8 cellular contexts compared by ENCODE assay signal in genomic region chr1:11680270-11681070, GRCh38. TPM values are rescaled to one million over a fixed set of nuclear protein-coding genes. Genes with fewer than 3 reads are reported as not detected.
A peak's percentile ranks its signal among the peaks of the same experiment; 100 is the strongest.
DNase-seq lines count a peak whose midpoint lies in the region; ATAC-seq and TF ChIP-seq lines count a peak whose summit lies in the region.

No MANE protein-coding gene starts in this region.

- H3K9ac ChIP-seq in mesendoderm (ENCODE audit: low read length): peak overlapping the region; percentile 96

- no peak overlapping the region for H4K5ac ChIP-seq in mesendoderm (ENCODE audit: low read length)

- peak overlapping the region; percentile 76 for H3K4me2 ChIP-seq in mesendoderm (ENCODE audit: low read length)

- no peaks in the 10 kb centered on the region for H3K9me3 ChIP-seq in upper lobe of right lung

- peak overlapping the region; percentile 98 for H3K56ac ChIP-seq in mesendoderm (ENCODE audit: low read length)

- peak overlapping the region; percentile 61 for H2BK5ac ChIP-seq in mesendoderm (ENCODE audit: low read length)

- intact Hi-C loops in upper lobe of right lung (cut with DNase I): no loop called here

- no peak for TF ChIP-seq POLR2A in NB4 (IDR thresholded peaks at IDR 0.05; ENCODE audit: extremely low read depth, insufficient read length)

- peak overlapping the region; percentile 13 for H3K18ac ChIP-seq in mesendoderm (ENCODE audit: low read length)

- H3K27me3 ChIP-seq in H7 (ENCODE audit: control insufficient read depth, insufficient read depth, low read length) (no peaks in the 10 kb centered on the region), mesendoderm (ENCODE audit: insufficient read depth, low read length, poor library complexity) (no peaks in the 10 kb centered on the region), upper lobe of right lung (no peaks in the 10 kb centered on the region)

- ATAC-seq in GM18511 (IDR thresholded peaks at IDR 0.05; ENCODE audit: unreplicated experiment) (peak; percentile 24), upper lobe of right lung (peak; percentile 45)

- peak overlapping the region; percentile 100 for H3K23ac ChIP-seq in mesendoderm (ENCODE audit: low read length)

- DNase-seq in H7 (peak; percentile 86), NB4 (ENCODE audit: low read depth) (no peak), choroid plexus epithelial cell (ENCODE audit: low read depth) (peak; percentile 15), mesendoderm (peak; percentile 55), upper lobe of right lung (no peak), middle frontal gyrus (ENCODE audit: extremely low spot score, low spot score) (no peak), Ammon's horn (ENCODE audit: low spot score) (no peak)

- peaks cover 9% of the 10 kb centered on the region for H3K4me1 ChIP-seq in mesendoderm (ENCODE audit: control insufficient read depth, low read depth, low read length)
- H3K4me1 ChIP-seq in upper lobe of right lung: peaks cover 14% of the 10 kb centered on the region

- TF ChIP-seq CTCF in NB4 (IDR thresholded peaks at IDR 0.05; ENCODE audit: low read depth, low read length) (no peak), choroid plexus epithelial cell (conservative IDR thresholded peaks at IDR 0.05; ENCODE audit: low read depth, low read length) (no peak), upper lobe of right lung (IDR thresholded peaks at IDR 0.05) (no peak)

- H3K79me2 ChIP-seq in mesendoderm (ENCODE audit: control insufficient read depth, insufficient read depth, low read length): peaks cover 4% of the 10 kb centered on the region

- peaks cover 1% of the 10 kb centered on the region for H3K79me1 ChIP-seq in mesendoderm (ENCODE audit: low read length)

- no peak overlapping the region for H2BK120ac ChIP-seq in mesendoderm (ENCODE audit: low read depth, low read length)

- H2AK5ac ChIP-seq in mesendoderm (ENCODE audit: low read length): no peak overlapping the region

- no peak overlapping the region for H2BK15ac ChIP-seq in mesendoderm (replicated peaks; ENCODE audit: low read depth)

- WGBS in mesendoderm (ENCODE audit: extremely low coverage, insufficient coverage, low lambda C conversion rate): no CpG with 5 or more reads among the region's 65 CpGs

- H3K36me3 ChIP-seq in H7 (replicated peaks; ENCODE audit: control insufficient read depth, insufficient read depth, low read length): peaks cover 26% of the 10 kb centered on the region
- peaks cover 4% of the 10 kb centered on the region for H3K36me3 ChIP-seq in mesendoderm (ENCODE audit: control insufficient read depth, insufficient read depth, low read length)
- H3K36me3 ChIP-seq in upper lobe of right lung: no peaks in the 10 kb centered on the region

- H3K27ac ChIP-seq in mesendoderm (ENCODE audit: low read depth, low read length): peak overlapping the region; percentile 87
- H3K27ac ChIP-seq in upper lobe of right lung: peak overlapping the region; percentile 77

- no peak overlapping the region for H4K8ac ChIP-seq in mesendoderm (ENCODE audit: low read depth, low read length)

- H3K4ac ChIP-seq in mesendoderm (ENCODE audit: low read depth, low read length): no peak overlapping the region

- H3K4me3 ChIP-seq in H7 (ENCODE audit: insufficient read depth, low read depth, low read length) (peak overlapping the region; percentile 99), NB4 (ENCODE audit: low read depth, low read length) (peak overlapping the region; percentile 81), choroid plexus epithelial cell (ENCODE audit: low read depth, low read length) (peak overlapping the region; percentile 87), mesendoderm (ENCODE audit: low read length) (peak overlapping the region; percentile 87), upper lobe of right lung (peak overlapping the region; percentile 92)

RNA-seq across cellular contexts. Expression of gene MAD2L2, which starts 0.5 kb away (rescaled TPM):
- 786 and 983 TPM in 2 replicates for total RNA-seq in H7 (2014; rRNA removed; shearing (Covaris generic))
- polyA plus RNA-seq in mesendoderm (2013, experiment 1 of 2): 128 TPM
- polyA plus RNA-seq in mesendoderm (2013, experiment 2 of 2): 136 TPM
- 23.5 TPM for total RNA-seq in upper lobe of right lung

RNA-seq across cellular contexts. Expression of gene DRAXIN, which starts 11.0 kb away (rescaled TPM):
- 52.4 and 60.1 TPM in 2 replicates for total RNA-seq in H7 (2014; rRNA removed; shearing (Covaris generic))
- 5.6 TPM for polyA plus RNA-seq in mesendoderm (2013, experiment 1 of 2)
- polyA plus RNA-seq in mesendoderm (2013, experiment 2 of 2): 5.8 TPM
- 0.09 TPM for total RNA-seq in upper lobe of right lung

RNA-seq across cellular contexts. Expression of gene FBXO6, which starts 16.5 kb away (rescaled TPM):
- total RNA-seq in H7 (2014; rRNA removed; shearing (Covaris generic)): 1.7 and 3.4 TPM in 2 replicates
- 0.55 TPM for polyA plus RNA-seq in mesendoderm (2013, experiment 1 of 2)
- 0.50 TPM for polyA plus RNA-seq in mesendoderm (2013, experiment 2 of 2)
- 16.7 TPM for total RNA-seq in upper lobe of right lung

RNA-seq across cellular contexts. Expression of gene FBXO44, which starts 25.8 kb away (rescaled TPM):
- total RNA-seq in H7 (2014; rRNA removed; shearing (Covaris generic)): 24.5 and 32.4 TPM in 2 replicates
- polyA plus RNA-seq in mesendoderm (2013, experiment 1 of 2): 8.0 TPM
- 8.6 TPM for polyA plus RNA-seq in mesendoderm (2013, experiment 2 of 2)
- 19.8 TPM for total RNA-seq in upper lobe of right lung

RNA-seq across cellular contexts. Expression of gene FBXO2, which starts 26.2 kb away (rescaled TPM):
- total RNA-seq in H7 (2014; rRNA removed; shearing (Covaris generic)): 46.0 and 46.7 TPM in 2 replicates
- polyA plus RNA-seq in mesendoderm (2013, experiment 1 of 2): 9.6 TPM
- 10.5 TPM for polyA plus RNA-seq in mesendoderm (2013, experiment 2 of 2)
- 11.2 TPM for total RNA-seq in upper lobe of right lung

Comparison
In these comparisons a context has a peak if more than half of its experiments do, and no peak if none do; other contexts are left out.
1. DNase-seq: peak in H7 (single experiment), choroid plexus epithelial cell (single experiment) and mesendoderm (single experiment); none in NB4 (single experiment), upper lobe of right lung (single experiment), middle frontal gyrus (single experiment) and Ammon's horn (single experiment).
2. RNA of gene MAD2L2, which starts 0.5 kb away (total RNA-seq): 786 to 983 TPM in H7; 23.5 TPM in upper lobe of right lung (single experiment); every median in the first group is over 10 times any median in the second.
3. RNA of gene DRAXIN, which starts 11.0 kb away (total RNA-seq): 52.4 to 60.1 TPM in H7; 0.09 TPM in upper lobe of right lung (single experiment); every median in the first group is over 10 times any median in the second.
4. Peak in every context shown above with its lines, with median percentiles within 50 percentile points of each other: H3K4me3 ChIP-seq.